ENCODE assay signal across 9 cellular contexts in genomic region chrX:8743126-8743732, GRCh38. TPM values are rescaled to one million over a fixed set of nuclear protein-coding genes. Genes with fewer than 3 reads are reported as not detected.
DNase-seq lines count a peak whose midpoint lies in the region; TF ChIP-seq lines count a peak whose summit lies in the region.
"Had no signal": no experiment of that assay in that cellular context is flagged by ENCODE, and none has a peak within 500 bp of the region (broad histone marks: within the 10 kb centered on the region; RNA-seq: fewer than 3 reads in every experiment).

No MANE protein-coding gene starts in this region.

- DNase-seq in AG08395 (ENCODE audit: low spot score) = peak; percentile 62
- DNase-seq in GM13976 (ENCODE audit: low spot score) = peak; percentile 52
- peak; percentile 2 for DNase-seq in NCI-H2081 treated with DMSO at 0.1 percent for 48 hours (lab: John Stamatoyannopoulos, UW)
- peak; percentile 9 for DNase-seq in activated CD8-positive, alpha-beta memory T cell treated with anti-CD3 and anti-CD28 coated beads, Interleukin-2, amount 50 U/mL, for 1 hour (ENCODE audit: extremely low read depth)
- DNase-seq in fibroblast of peridontal ligament (ENCODE audit: extremely low read depth) = peak; percentile 14
- no peak for DNase-seq in sigmoid colon
- no peak for DNase-seq in SHP77 treated with DMSO at 0.1 percent for 48 hours (lab: John Stamatoyannopoulos, UW)
- no peak for DNase-seq in NCI-H2029 treated with DMSO at 0.1 percent for 48 hours (lab: John Stamatoyannopoulos, UW)

- no peak overlapping the region for H3K4me3 ChIP-seq in sigmoid colon

- no peak for TF ChIP-seq EP300 in sigmoid colon (IDR thresholded peaks at IDR 0.05)

- intact Hi-C loops in sigmoid colon (cut with DNase I) = loop anchor here (10.0 kb wide), 1 partner anchor 72 kb away; no protein-coding TSS in a partner anchor

- WGBS in sigmoid colon, 2 donors = 54 to 67% methylated on average over 11 of the region's 11 CpGs

- no peaks in the 10 kb centered on the region for H3K27me3 ChIP-seq in sigmoid colon

- no peak overlapping the region for H3K27ac ChIP-seq in sigmoid colon

- H3K9me3 ChIP-seq in sigmoid colon = no peaks in the 10 kb centered on the region

- no peaks in the 10 kb centered on the region for H3K36me3 ChIP-seq in sigmoid colon

- TF ChIP-seq CTCF in GM13976 (IDR thresholded peaks at IDR 0.05; ENCODE audit: borderline replicate concordance, control extremely low read depth, extremely low read depth, insufficient read depth, missing control alignments) (peak; percentile 65), sigmoid colon (IDR thresholded peaks at IDR 0.05) (peak in 3 of 4 experiments; percentile 21 to 46 (median 29))

- no peak for TF ChIP-seq POLR2A in sigmoid colon (IDR thresholded peaks at IDR 0.05)

- H3K4me1 ChIP-seq in sigmoid colon = no peaks in the 10 kb centered on the region

- in situ Hi-C loops in GM13976 (cut with MboI; ENCODE audit: low sequenced_read_pairs, unreplicated experiment) = loop anchor here (10.0 kb wide), 1 partner anchor 748 kb away; no protein-coding TSS in a partner anchor

RNA-seq across cellular contexts. Expression of gene ANOS1, which starts 11.3 kb away (rescaled TPM):
- 1 to 10 TPM in 2 of 4 donors, under 1 TPM in 2; 0.33 to 1.8 (median 0.81) TPM for total RNA-seq in sigmoid colon
- polyA plus RNA-seq in sigmoid colon = 1 to 10 TPM in 1 of 3 donors, under 1 TPM in 1, not detected in 1; 0.31 to 3.0 TPM

RNA-seq across cellular contexts. Expression of gene FAM9A, which starts 58.0 kb away (rescaled TPM):
- total RNA-seq in sigmoid colon = not detected
- polyA plus RNA-seq in sigmoid colon = not detected
- total RNA-seq: mononuclear cell had no signal

Comparison
In these comparisons a context has a peak if more than half of its experiments do, and no peak if none do; other contexts are left out.
1. DNase-seq: peak in AG08395 (single experiment), GM13976 (single experiment), NCI-H2081 treated with DMSO at 0.1 percent for 48 hours (single experiment), activated CD8-positive, alpha-beta memory T cell treated with anti-CD3 and anti-CD28 coated beads, Interleukin-2, amount 50 U/mL, for 1 hour (single experiment) and fibroblast of peridontal ligament (single experiment); none in sigmoid colon (single experiment), SHP77 treated with DMSO at 0.1 percent for 48 hours (single experiment) and NCI-H2029 treated with DMSO at 0.1 percent for 48 hours (single experiment).